In genomic region chr3:53739926-53740325, GRCh38 we compare ENCODE assay signal across 17 cellular contexts.
DNase-seq lines count a peak whose midpoint lies in the region; ATAC-seq, FAIRE-seq and TF ChIP-seq lines count a peak whose summit lies in the region.
"Had no signal": no experiment of that assay in that cellular context is flagged by ENCODE, and none has a peak within 500 bp of the region (broad histone marks: within the 10 kb centered on the region; RNA-seq: fewer than 3 reads in every experiment).

No MANE protein-coding gene starts in this region.

- no peak overlapping the region for H3K4me2 ChIP-seq in GM23338

- H3K36me3 Mint-ChIP-seq in GM23338 (ENCODE audit: low read depth), result no peaks in the 10 kb centered on the region
- H3K36me3 Mint-ChIP-seq: CD4-positive, alpha-beta memory T cell had no signal

- no peak for ATAC-seq in GM23338
- ATAC-seq: GM12878, HepG2 had no signal

- peak overlapping the region; percentile 80; the same call in 1 of the 2 replicates for H2AFZ ChIP-seq in GM23338

- WGBS in sigmoid colon, 2 donors, result 78 to 83% methylated on average over 5 of the region's 5 CpGs

- H3K9me2 ChIP-seq in GM23338 (ENCODE audit: insufficient read depth), result no peaks in the 10 kb centered on the region

- H3K4me1 Mint-ChIP-seq in GM23338, result peaks cover 18% of the 10 kb centered on the region

- H3K9me3 ChIP-seq in sigmoid colon, result no peaks in the 10 kb centered on the region
- H3K9me3 ChIP-seq: BE2C, HAP-1 had no signal

- no peak for TF ChIP-seq CTCF in GM23338 (conservative IDR thresholded peaks at IDR 0.05; ENCODE audit: low read depth in 2 of 2)
- TF ChIP-seq CTCF in bronchial epithelial cell (IDR thresholded peaks at IDR 0.05; ENCODE audit: insufficient read depth, low read length, severe bottlenecking), result no peak
- no peak for TF ChIP-seq CTCF in sigmoid colon (IDR thresholded peaks at IDR 0.05)

- FAIRE-seq in bronchial epithelial cell (lab: Jason Lieb, UNC), result peak; percentile 18
- FAIRE-seq: A204.1, GM12878, H1, HepG2, HTR-8/SVneo had no signal

- H3K9me3 Mint-ChIP-seq in GM23338, result no peaks in the 10 kb centered on the region
- H3K9me3 Mint-ChIP-seq: CD4-positive, alpha-beta memory T cell had no signal

- DNase-seq in GM23338 (ENCODE audit: low spot score), result no peak
- no peak for DNase-seq in bronchial epithelial cell (ENCODE audit: low read depth)
- peak; percentile 64 for DNase-seq in kidney tubule cell (ENCODE audit: low spot score)
- peak; percentile 60 for DNase-seq in renal cortical epithelial cell (ENCODE audit: low read depth)
- no peak for DNase-seq in sigmoid colon
- DNase-seq in activated CD4-positive, CD25-positive, alpha-beta regulatory T cell (lab: John Stamatoyannopoulos, UW), result no peak
- DNase-seq in activated CD8-positive, alpha-beta memory T cell treated with anti-CD3 and anti-CD28 coated beads for 24 hours, result no peak
- DNase-seq: BE2C; CD4-positive, alpha-beta memory T cell; DMS79 had no signal

- no peak overlapping the region for H3K27ac ChIP-seq in GM23338 (ENCODE audit: low read depth)
- H3K27ac ChIP-seq in sigmoid colon, result no peak overlapping the region
- H3K27ac ChIP-seq: C4-2B had no signal

- no peaks in the 10 kb centered on the region for H3F3A ChIP-seq in GM23338 (replicated peaks; ENCODE audit: low read depth)

- no peak for TF ChIP-seq EP300 in sigmoid colon (IDR thresholded peaks at IDR 0.05)

- no peaks in the 10 kb centered on the region for H3K4me1 ChIP-seq in GM23338 (ENCODE audit: insufficient read depth)
- no peaks in the 10 kb centered on the region for H3K4me1 ChIP-seq in sigmoid colon
- H3K4me1 ChIP-seq: BE2C, HAP-1 had no signal

- H3K36me3 ChIP-seq in GM23338 (ENCODE audit: insufficient read depth) (no peaks in the 10 kb centered on the region), bronchial epithelial cell (ENCODE audit: control insufficient read depth, insufficient read depth, low read length) (no peaks in the 10 kb centered on the region), sigmoid colon (no peaks in the 10 kb centered on the region)
- H3K36me3 ChIP-seq: BE2C, HAP-1 had no signal

- H3K27me3 ChIP-seq in GM23338 (ENCODE audit: insufficient read depth) (no peaks in the 10 kb centered on the region), bronchial epithelial cell (ENCODE audit: control insufficient read depth, insufficient read depth, low read length) (no peaks in the 10 kb centered on the region), sigmoid colon (no peaks in the 10 kb centered on the region)
- H3K27me3 ChIP-seq: BE2C had no signal

- no peak overlapping the region for H3K4me3 ChIP-seq in GM23338
- H3K4me3 ChIP-seq in bronchial epithelial cell (ENCODE audit: low read depth, low read length), result no peak overlapping the region
- no peak overlapping the region for H3K4me3 ChIP-seq in sigmoid colon
- H3K4me3 ChIP-seq: GM12878, HAP-1 had no signal

- intact Hi-C loops in sigmoid colon (cut with DNase I), result no loop called here

- H4K20me1 ChIP-seq in GM23338 (replicated peaks; ENCODE audit: insufficient read depth), result no peaks in the 10 kb centered on the region

- no peaks in the 10 kb centered on the region for H3K79me2 ChIP-seq in GM23338 (replicated peaks; ENCODE audit: insufficient read depth)

- H3K27me3 Mint-ChIP-seq in GM23338 (ENCODE audit: insufficient read depth, low read depth, poor library complexity), result no peaks in the 10 kb centered on the region

- TF ChIP-seq POLR2A in sigmoid colon (IDR thresholded peaks at IDR 0.05), result no peak

- H3K4me3 Mint-ChIP-seq in GM23338, result no peak overlapping the region
- H3K4me3 Mint-ChIP-seq: CD4-positive, alpha-beta memory T cell had no signal

- H3K27ac Mint-ChIP-seq in GM23338, result no peak overlapping the region

TF ChIP-seq in GM23338, 12 proteins besides CTCF, POLR2A, EP300 and RAD21 (continues in another document):
- TF ChIP-seq POLR2AphosphoS5 (IDR thresholded peaks at IDR 0.05; ENCODE audit: low read depth) (no peak), EZH2phosphoT487 (IDR thresholded peaks at IDR 0.05; ENCODE audit: unreplicated experiment) (no peak), CREB1 (CRISPR knock-in tag; IDR thresholded peaks at IDR 0.05; ENCODE audit: low read depth) (no peak), JUNB (IDR thresholded peaks at IDR 0.05; ENCODE audit: unreplicated experiment) (no peak), EZH2 (IDR thresholded peaks at IDR 0.05; ENCODE audit: low read depth, unreplicated experiment) (no peak), STAT1 (IDR thresholded peaks at IDR 0.05; ENCODE audit: unreplicated experiment) (no peak), ZNF331 (CRISPR knock-in tag; IDR thresholded peaks at IDR 0.05; ENCODE audit: low read depth) (no peak)
- TF ChIP-seq, protein P1, sequence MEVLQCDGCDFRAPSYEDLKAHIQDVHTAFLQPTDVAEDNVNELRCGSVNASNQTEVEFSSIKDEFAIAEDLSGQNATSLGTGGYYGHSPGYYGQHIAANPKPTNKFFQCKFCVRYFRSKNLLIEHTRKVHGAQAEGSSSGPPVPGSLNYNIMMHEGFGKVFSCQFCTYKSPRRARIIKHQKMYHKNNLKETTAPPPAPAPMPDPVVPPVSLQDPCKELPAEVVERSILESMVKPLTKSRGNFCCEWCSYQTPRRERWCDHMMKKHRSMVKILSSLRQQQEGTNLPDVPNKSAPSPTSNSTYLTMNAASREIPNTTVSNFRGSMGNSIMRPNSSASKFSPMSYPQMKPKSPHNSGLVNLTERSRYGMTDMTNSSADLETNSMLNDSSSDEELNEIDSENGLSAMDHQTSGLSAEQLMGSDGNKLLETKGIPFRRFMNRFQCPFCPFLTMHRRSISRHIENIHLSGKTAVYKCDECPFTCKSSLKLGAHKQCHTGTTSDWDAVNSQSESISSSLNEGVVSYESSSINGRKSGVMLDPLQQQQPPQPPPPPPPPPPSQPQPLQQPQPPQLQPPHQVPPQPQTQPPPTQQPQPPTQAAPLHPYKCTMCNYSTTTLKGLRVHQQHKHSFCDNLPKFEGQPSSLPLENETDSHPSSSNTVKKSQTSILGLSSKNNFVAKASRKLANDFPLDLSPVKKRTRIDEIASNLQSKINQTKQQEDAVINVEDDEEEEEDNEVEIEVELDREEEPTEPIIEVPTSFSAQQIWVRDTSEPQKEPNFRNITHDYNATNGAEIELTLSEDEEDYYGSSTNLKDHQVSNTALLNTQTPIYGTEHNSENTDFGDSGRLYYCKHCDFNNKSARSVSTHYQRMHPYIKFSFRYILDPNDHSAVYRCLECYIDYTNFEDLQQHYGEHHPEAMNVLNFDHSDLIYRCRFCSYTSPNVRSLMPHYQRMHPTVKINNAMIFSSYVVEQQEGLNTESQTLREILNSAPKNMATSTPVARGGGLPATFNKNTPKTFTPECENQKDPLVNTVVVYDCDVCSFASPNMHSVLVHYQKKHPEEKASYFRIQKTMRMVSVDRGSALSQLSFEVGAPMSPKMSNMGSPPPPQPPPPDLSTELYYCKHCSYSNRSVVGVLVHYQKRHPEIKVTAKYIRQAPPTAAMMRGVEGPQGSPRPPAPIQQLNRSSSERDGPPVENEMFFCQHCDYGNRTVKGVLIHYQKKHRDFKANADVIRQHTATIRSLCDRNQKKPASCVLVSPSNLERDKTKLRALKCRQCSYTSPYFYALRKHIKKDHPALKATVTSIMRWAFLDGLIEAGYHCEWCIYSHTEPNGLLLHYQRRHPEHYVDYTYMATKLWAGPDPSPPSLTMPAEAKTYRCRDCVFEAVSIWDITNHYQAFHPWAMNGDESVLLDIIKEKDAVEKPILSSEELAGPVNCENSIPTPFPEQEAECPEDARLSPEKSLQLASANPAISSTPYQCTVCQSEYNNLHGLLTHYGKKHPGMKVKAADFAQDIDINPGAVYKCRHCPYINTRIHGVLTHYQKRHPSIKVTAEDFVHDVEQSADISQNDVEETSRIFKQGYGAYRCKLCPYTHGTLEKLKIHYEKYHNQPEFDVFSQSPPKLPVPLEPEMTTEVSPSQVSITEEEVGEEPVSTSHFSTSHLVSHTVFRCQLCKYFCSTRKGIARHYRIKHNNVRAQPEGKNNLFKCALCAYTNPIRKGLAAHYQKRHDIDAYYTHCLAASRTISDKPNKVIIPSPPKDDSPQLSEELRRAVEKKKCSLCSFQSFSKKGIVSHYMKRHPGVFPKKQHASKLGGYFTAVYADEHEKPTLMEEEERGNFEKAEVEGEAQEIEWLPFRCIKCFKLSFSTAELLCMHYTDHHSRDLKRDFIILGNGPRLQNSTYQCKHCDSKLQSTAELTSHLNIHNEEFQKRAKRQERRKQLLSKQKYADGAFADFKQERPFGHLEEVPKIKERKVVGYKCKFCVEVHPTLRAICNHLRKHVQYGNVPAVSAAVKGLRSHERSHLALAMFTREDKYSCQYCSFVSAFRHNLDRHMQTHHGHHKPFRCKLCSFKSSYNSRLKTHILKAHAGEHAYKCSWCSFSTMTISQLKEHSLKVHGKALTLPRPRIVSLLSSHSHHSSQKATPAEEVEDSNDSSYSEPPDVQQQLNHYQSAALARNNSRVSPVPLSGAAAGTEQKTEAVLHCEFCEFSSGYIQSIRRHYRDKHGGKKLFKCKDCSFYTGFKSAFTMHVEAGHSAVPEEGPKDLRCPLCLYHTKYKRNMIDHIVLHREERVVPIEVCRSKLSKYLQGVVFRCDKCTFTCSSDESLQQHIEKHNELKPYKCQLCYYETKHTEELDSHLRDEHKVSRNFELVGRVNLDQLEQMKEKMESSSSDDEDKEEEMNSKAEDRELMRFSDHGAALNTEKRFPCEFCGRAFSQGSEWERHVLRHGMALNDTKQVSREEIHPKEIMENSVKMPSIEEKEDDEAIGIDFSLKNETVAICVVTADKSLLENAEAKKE (CRISPR knock-in tag; IDR thresholded peaks at IDR 0.05), result no peak

Comparison
In these comparisons a context has a peak if more than half of its experiments do, and no peak if none do; other contexts are left out.
1. DNase-seq: peak in kidney tubule cell (single experiment) and renal cortical epithelial cell (single experiment); none in GM23338 (single experiment), bronchial epithelial cell (single experiment), sigmoid colon (single experiment), activated CD4-positive, CD25-positive, alpha-beta regulatory T cell (0 of 4) and activated CD8-positive, alpha-beta memory T cell treated with anti-CD3 and anti-CD28 coated beads for 24 hours (single experiment).